In genomic region chr14:60091550-60092511, GRCh38 we compare ENCODE assay signal across 8 cellular contexts. TPM values are rescaled to one million over a fixed set of nuclear protein-coding genes. Genes with fewer than 3 reads are reported as not detected.
DNase-seq lines count a peak whose midpoint lies in the region; ATAC-seq and TF ChIP-seq lines count a peak whose summit lies in the region.

Gene PCNX4 (plus strand): TSS chr14:60091923. CDS start chr14:60107639, 15,716 bp downstream.

- H3K4me3 ChIP-seq in colonic mucosa = peak within 1 kb of the TSS; percentile 48

- DNase-seq in Ammon's horn (ENCODE audit: low spot score) (peak; percentile 100), GM19238 (ENCODE audit: insufficient read length, low spot score) (peak; percentile 69), NCI-H526 (lab: John Stamatoyannopoulos, UW) (peak; percentile 99), colonic mucosa (peak; percentile 97), kidney tubule cell (ENCODE audit: low spot score) (peak; percentile 99)
- DNase-seq in activated CD4-positive, alpha-beta T cell treated with anti-CD3 and anti-CD28 coated beads for 48 hours = peak; percentile 95
- DNase-seq in stimulated activated CD4-positive, alpha-beta T cell treated with anti-CD3 and anti-CD28 coated beads, Interleukin-1b, Interleukin-23, amount 100 ng/mL, for 24 hours (ENCODE audit: low read depth in 4 of 4, low spot score in 1 of 4) = peak; percentile 75 to 90 (median 87)

- no peaks in the 10 kb centered on the region for H3K36me3 ChIP-seq in colonic mucosa

- no peak for TF ChIP-seq CTCF in colonic mucosa (IDR thresholded peaks at IDR 0.05)

- H3K27ac ChIP-seq in colonic mucosa = peak within 1 kb of the TSS; percentile 99

- peak within 1 kb of the TSS; percentile 84 to 96 for H3K9ac ChIP-seq in colonic mucosa (ENCODE audit: low read depth in 2 of 2, low read length in 2 of 2)

- H3K27me3 ChIP-seq in colonic mucosa = no peaks in the 10 kb centered on the region

- H3K4me1 ChIP-seq in colonic mucosa = peaks cover 4% of the 10 kb centered on the region

- peak; percentile 96 for ATAC-seq in HG03442 (IDR thresholded peaks at IDR 0.05; ENCODE audit: unreplicated experiment)

- intact Hi-C loops in colonic mucosa (cut with DNase I) = loop anchor here (10.0 kb wide), 1 partner anchor 73 kb away; the partner anchor contains the start of gene DHRS7

- no peaks in the 10 kb centered on the region for H3K9me3 ChIP-seq in colonic mucosa

RNA-seq across cellular contexts. Expression of gene PCNX4, which starts in this region (rescaled TPM):
- total RNA-seq in colonic mucosa = 10 to 100 TPM; 19.7 to 23.6 TPM

Comparison
In these comparisons a context has a peak if more than half of its experiments do, and no peak if none do; other contexts are left out.
1. Peak in every context shown above with its lines: DNase-seq, ATAC-seq, H3K4me3 ChIP-seq and H3K27ac ChIP-seq.